Comparison of ENCODE assay signal across 8 cellular contexts in genomic region chr14:59576332-59577294, GRCh38. TPM values are rescaled to one million over a fixed set of nuclear protein-coding genes. Genes with fewer than 3 reads are reported as not detected.
DNase-seq lines count a peak whose midpoint lies in the region; ATAC-seq lines count a peak whose summit lies in the region.

Gene CCDC175, minus strand, starts transcription at chr14:59576812. Its CDS starts 37 bp downstream, at chr14:59576775.

- H3K4me1 ChIP-seq in esophagus (ENCODE audit: control insufficient read depth in 2 of 2, insufficient read depth in 2 of 2, low read length in 1 of 2): peaks cover 5% of the 10 kb centered on the region in 2 donors

- DNase-seq in C1 segment of cervical spinal cord (lab: John Stamatoyannopoulos, UW): peak in 13 of 14 donors; percentile 8 to 90 (median 50)
- DNase-seq in NCI-H774 (lab: John Stamatoyannopoulos, UW): peak; percentile 83
- peak; percentile 93 for DNase-seq in activated CD8-positive, alpha-beta memory T cell treated with anti-CD3 and anti-CD28 coated beads, Interleukin-2, amount 50 U/mL, for 48 hours
- DNase-seq in mucosa of gallbladder (ENCODE audit: low spot score): peak; percentile 86
- peak; percentile 81 for DNase-seq in stimulated activated CD8-positive, alpha-beta memory T cell treated with anti-CD3 and anti-CD28 coated beads, Interleukin-2, amount 100 ng/mL, for 48 hours (ENCODE audit: low read depth in 2 of 2)

- H3K27ac ChIP-seq in esophagus (ENCODE audit: low read depth in 2 of 2, low read length in 1 of 2): no peak within 1 kb of the TSS

- ATAC-seq in GM19328 (IDR thresholded peaks at IDR 0.05; ENCODE audit: unreplicated experiment) (peak; percentile 99), HG03457 (IDR thresholded peaks at IDR 0.05; ENCODE audit: unreplicated experiment) (peak; percentile 99)

- no peaks in the 10 kb centered on the region for H3K9me3 ChIP-seq in esophagus (ENCODE audit: control insufficient read depth in 2 of 2, insufficient read depth in 1 of 2, low read depth in 1 of 2, low read length in 1 of 2)

- 20 to 21% methylated on average over 44 to 46 of the region's 46 CpGs for WGBS in esophagus, 2 donors

- peaks cover 0 to 2% of the 10 kb centered on the region in 2 donors for H3K27me3 ChIP-seq in esophagus (ENCODE audit: control insufficient read depth in 1 of 2, insufficient read depth in 2 of 2, low read length in 2 of 2)

- peak within 1 kb of the TSS; percentile 0 to 5 for H3K4me3 ChIP-seq in esophagus (ENCODE audit: low read depth in 1 of 2, low read length in 2 of 2)

- no peaks in the 10 kb centered on the region for H3K36me3 ChIP-seq in esophagus (ENCODE audit: control insufficient read depth in 2 of 2, insufficient read depth in 2 of 2, low read length in 1 of 2)

RNA-seq across cellular contexts. Expression of gene CCDC175, which starts in this region (rescaled TPM):
- not detected for polyA plus RNA-seq in esophagus
- total RNA-seq in mucosa of gallbladder: 0.58 TPM

Comparison
In these comparisons a context has a peak if more than half of its experiments do, and no peak if none do; other contexts are left out.
1. Peak in DNase-seq in mucosa of gallbladder; RNA of the gene not detected or under 1 TPM.